1 cellular context compared by ENCODE assay signal in the genomic region with DNA sequence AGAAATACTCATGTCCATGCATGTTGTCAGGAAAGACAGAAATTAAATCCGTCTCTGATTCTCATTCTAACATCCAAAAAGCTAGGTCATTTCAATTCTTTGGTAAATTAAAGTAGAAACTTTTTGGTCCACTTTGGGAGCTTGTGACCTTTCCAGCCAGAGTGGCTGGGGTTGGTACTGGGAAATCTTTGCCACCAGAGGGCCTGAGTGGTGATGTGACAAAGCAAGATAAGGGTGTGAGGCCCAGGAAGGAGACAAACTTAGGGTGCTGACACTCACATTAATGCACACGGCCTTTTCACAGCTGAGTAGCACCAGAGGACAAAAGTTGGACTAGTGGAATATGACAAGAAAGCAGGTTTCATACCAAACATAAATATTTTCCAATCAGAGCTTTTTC.
TF ChIP-seq lines count a peak whose summit lies in the region.

No MANE protein-coding gene starts in this region.

TF ChIP-seq in H1, 55 proteins besides CTCF, POLR2A, EP300 and RAD21 (continued from another document):
- no peak for TF ChIP-seq ASH2L (IDR thresholded peaks at IDR 0.05; ENCODE audit: low read length)
- TF ChIP-seq KDM5A (IDR thresholded peaks at IDR 0.05; ENCODE audit: low read length): no peak
- no peak for TF ChIP-seq CEBPB (IDR thresholded peaks at IDR 0.05; ENCODE audit: low read depth, low read length)
- no peak for TF ChIP-seq TBP (IDR thresholded peaks at IDR 0.05; ENCODE audit: low read depth, low read length)
- TF ChIP-seq CBX8 (IDR thresholded peaks at IDR 0.05; ENCODE audit: borderline replicate concordance, low read depth, low read length): no peak
- no peak for TF ChIP-seq SUZ12 (IDR thresholded peaks at IDR 0.05; ENCODE audit: low read length)
- no peak for TF ChIP-seq RNF2 (IDR thresholded peaks at IDR 0.05; ENCODE audit: borderline replicate concordance, low read depth, low read length, missing control alignments, poor library complexity, severe bottlenecking)
- no peak for TF ChIP-seq CTBP2 (IDR thresholded peaks at IDR 0.05; ENCODE audit: borderline replicate concordance, insufficient read depth, insufficient read length, low read length)
- no peak for TF ChIP-seq CBX5 (IDR thresholded peaks at IDR 0.05; ENCODE audit: low read depth, low read length)
- no peak for TF ChIP-seq ZNF274 (IDR thresholded peaks at IDR 0.05; ENCODE audit: borderline replicate concordance, extremely low read depth, low read length)
- TF ChIP-seq HDAC6 (IDR thresholded peaks at IDR 0.05; ENCODE audit: low read depth, low read length): no peak
- TF ChIP-seq TAF1 (IDR thresholded peaks at IDR 0.05; ENCODE audit: low read depth, low read length): no peak
- TF ChIP-seq, protein P1, sequence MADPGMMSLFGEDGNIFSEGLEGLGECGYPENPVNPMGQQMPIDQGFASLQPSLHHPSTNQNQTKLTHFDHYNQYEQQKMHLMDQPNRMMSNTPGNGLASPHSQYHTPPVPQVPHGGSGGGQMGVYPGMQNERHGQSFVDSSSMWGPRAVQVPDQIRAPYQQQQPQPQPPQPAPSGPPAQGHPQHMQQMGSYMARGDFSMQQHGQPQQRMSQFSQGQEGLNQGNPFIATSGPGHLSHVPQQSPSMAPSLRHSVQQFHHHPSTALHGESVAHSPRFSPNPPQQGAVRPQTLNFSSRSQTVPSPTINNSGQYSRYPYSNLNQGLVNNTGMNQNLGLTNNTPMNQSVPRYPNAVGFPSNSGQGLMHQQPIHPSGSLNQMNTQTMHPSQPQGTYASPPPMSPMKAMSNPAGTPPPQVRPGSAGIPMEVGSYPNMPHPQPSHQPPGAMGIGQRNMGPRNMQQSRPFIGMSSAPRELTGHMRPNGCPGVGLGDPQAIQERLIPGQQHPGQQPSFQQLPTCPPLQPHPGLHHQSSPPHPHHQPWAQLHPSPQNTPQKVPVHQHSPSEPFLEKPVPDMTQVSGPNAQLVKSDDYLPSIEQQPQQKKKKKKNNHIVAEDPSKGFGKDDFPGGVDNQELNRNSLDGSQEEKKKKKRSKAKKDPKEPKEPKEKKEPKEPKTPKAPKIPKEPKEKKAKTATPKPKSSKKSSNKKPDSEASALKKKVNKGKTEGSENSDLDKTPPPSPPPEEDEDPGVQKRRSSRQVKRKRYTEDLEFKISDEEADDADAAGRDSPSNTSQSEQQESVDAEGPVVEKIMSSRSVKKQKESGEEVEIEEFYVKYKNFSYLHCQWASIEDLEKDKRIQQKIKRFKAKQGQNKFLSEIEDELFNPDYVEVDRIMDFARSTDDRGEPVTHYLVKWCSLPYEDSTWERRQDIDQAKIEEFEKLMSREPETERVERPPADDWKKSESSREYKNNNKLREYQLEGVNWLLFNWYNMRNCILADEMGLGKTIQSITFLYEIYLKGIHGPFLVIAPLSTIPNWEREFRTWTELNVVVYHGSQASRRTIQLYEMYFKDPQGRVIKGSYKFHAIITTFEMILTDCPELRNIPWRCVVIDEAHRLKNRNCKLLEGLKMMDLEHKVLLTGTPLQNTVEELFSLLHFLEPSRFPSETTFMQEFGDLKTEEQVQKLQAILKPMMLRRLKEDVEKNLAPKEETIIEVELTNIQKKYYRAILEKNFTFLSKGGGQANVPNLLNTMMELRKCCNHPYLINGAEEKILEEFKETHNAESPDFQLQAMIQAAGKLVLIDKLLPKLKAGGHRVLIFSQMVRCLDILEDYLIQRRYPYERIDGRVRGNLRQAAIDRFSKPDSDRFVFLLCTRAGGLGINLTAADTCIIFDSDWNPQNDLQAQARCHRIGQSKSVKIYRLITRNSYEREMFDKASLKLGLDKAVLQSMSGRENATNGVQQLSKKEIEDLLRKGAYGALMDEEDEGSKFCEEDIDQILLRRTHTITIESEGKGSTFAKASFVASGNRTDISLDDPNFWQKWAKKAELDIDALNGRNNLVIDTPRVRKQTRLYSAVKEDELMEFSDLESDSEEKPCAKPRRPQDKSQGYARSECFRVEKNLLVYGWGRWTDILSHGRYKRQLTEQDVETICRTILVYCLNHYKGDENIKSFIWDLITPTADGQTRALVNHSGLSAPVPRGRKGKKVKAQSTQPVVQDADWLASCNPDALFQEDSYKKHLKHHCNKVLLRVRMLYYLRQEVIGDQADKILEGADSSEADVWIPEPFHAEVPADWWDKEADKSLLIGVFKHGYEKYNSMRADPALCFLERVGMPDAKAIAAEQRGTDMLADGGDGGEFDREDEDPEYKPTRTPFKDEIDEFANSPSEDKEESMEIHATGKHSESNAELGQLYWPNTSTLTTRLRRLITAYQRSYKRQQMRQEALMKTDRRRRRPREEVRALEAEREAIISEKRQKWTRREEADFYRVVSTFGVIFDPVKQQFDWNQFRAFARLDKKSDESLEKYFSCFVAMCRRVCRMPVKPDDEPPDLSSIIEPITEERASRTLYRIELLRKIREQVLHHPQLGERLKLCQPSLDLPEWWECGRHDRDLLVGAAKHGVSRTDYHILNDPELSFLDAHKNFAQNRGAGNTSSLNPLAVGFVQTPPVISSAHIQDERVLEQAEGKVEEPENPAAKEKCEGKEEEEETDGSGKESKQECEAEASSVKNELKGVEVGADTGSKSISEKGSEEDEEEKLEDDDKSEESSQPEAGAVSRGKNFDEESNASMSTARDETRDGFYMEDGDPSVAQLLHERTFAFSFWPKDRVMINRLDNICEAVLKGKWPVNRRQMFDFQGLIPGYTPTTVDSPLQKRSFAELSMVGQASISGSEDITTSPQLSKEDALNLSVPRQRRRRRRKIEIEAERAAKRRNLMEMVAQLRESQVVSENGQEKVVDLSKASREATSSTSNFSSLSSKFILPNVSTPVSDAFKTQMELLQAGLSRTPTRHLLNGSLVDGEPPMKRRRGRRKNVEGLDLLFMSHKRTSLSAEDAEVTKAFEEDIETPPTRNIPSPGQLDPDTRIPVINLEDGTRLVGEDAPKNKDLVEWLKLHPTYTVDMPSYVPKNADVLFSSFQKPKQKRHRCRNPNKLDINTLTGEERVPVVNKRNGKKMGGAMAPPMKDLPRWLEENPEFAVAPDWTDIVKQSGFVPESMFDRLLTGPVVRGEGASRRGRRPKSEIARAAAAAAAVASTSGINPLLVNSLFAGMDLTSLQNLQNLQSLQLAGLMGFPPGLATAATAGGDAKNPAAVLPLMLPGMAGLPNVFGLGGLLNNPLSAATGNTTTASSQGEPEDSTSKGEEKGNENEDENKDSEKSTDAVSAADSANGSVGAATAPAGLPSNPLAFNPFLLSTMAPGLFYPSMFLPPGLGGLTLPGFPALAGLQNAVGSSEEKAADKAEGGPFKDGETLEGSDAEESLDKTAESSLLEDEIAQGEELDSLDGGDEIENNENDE (IDR thresholded peaks at IDR 0.05; ENCODE audit: insufficient replicate concordance, low read length): no peak
- no peak for TF ChIP-seq USF2 (IDR thresholded peaks at IDR 0.05; ENCODE audit: low read length)
- no peak for TF ChIP-seq SIX5 (IDR thresholded peaks at IDR 0.05; ENCODE audit: low read depth, low read length)
